ENCODE assay signal across 26 cellular contexts in genomic region chr1:236035681-236036101, GRCh38. TPM values are rescaled to one million over a fixed set of nuclear protein-coding genes. Genes with fewer than 3 reads are reported as not detected.
A peak's percentile ranks its signal among the peaks of the same experiment; 100 is the strongest.
DNase-seq lines count a peak whose midpoint lies in the region; ATAC-seq and TF ChIP-seq lines count a peak whose summit lies in the region.
"Had no signal": no experiment of that assay in that cellular context is flagged by ENCODE, and none has a peak within 500 bp of the region (broad histone marks: within the 10 kb centered on the region; RNA-seq: fewer than 3 reads in every experiment).

No MANE protein-coding gene starts in this region.

- no peak for TF ChIP-seq CTCF in AG10803 (conservative IDR thresholded peaks at IDR 0.05; ENCODE audit: low read length)
- TF ChIP-seq CTCF in sigmoid colon (IDR thresholded peaks at IDR 0.05), result no peak

- peaks cover 26% of the 10 kb centered on the region for H3K27me3 Mint-ChIP-seq in activated T-helper 1 cell treated with anti-CD3 and anti-CD28 coated beads, Interleukin-12 subunit alpha, Interleukin-12 subunit beta, Interleukin-2, Interleukin-4 antibody, amounts not matched to agents 30 ng/mL and 10 ng/mL and 1 ng/mL, durations not matched to agents 14 hours and 24 hours and 36 hours (ENCODE audit: insufficient read depth)
- H3K27me3 Mint-ChIP-seq in activated T-cell treated with anti-CD3 and anti-CD28 coated beads, Interleukin-2, amount 50 U/mL, for 4 hours (ENCODE audit: low read depth), result no peaks in the 10 kb centered on the region

- 81 to 89% methylated on average over 8 of the region's 8 CpGs for WGBS in sigmoid colon, 2 donors

- no peaks in the 10 kb centered on the region for H3K4me1 Mint-ChIP-seq in activated T-helper 1 cell treated with anti-CD3 and anti-CD28 coated beads, Interleukin-12 subunit alpha, Interleukin-12 subunit beta, Interleukin-2, Interleukin-4 antibody, amounts not matched to agents 30 ng/mL and 10 ng/mL and 1 ng/mL, durations not matched to agents 14 hours and 24 hours and 36 hours (ENCODE audit: low read depth)
- H3K4me1 Mint-ChIP-seq in activated T-cell treated with anti-CD3 and anti-CD28 coated beads, Interleukin-2, amount 50 U/mL, for 4 hours (ENCODE audit: low read depth), result no peaks in the 10 kb centered on the region
- H3K4me1 Mint-ChIP-seq: activated CD4-positive, alpha-beta T cell treated with anti-CD3 and anti-CD28 coated beads for 36 hours had no signal

- H3K4me3 ChIP-seq in AG10803 (ENCODE audit: low read length), result no peak overlapping the region
- no peak overlapping the region for H3K4me3 ChIP-seq in sigmoid colon
- H3K4me3 ChIP-seq: A549, dorsolateral prefrontal cortex, GM12878, prostate gland, stomach had no signal

- H3K9me3 Mint-ChIP-seq in activated T-helper 1 cell treated with anti-CD3 and anti-CD28 coated beads, Interleukin-12 subunit alpha, Interleukin-12 subunit beta, Interleukin-2, Interleukin-4 antibody, amounts not matched to agents 30 ng/mL and 10 ng/mL and 1 ng/mL, durations not matched to agents 14 hours and 24 hours and 36 hours, result no peaks in the 10 kb centered on the region
- no peaks in the 10 kb centered on the region for H3K9me3 Mint-ChIP-seq in activated T-cell treated with anti-CD3 and anti-CD28 coated beads, Interleukin-2, amount 50 U/mL, for 4 hours
- H3K9me3 Mint-ChIP-seq: neural crest cell had no signal

- peak; percentile 42 to 54 for ATAC-seq in left cardiac atrium
- no peak for ATAC-seq in activated T-cell treated with anti-CD3 and anti-CD28 coated beads, Interleukin-2, amount 50 U/mL, for 4 hours
- no peak for ATAC-seq in GM19452 (IDR thresholded peaks at IDR 0.05; ENCODE audit: unreplicated experiment)
- no peak for ATAC-seq in HG02571 (IDR thresholded peaks at IDR 0.05; ENCODE audit: unreplicated experiment)
- ATAC-seq: A549; activated CD4-positive, alpha-beta T cell treated with anti-CD3 and anti-CD28 coated beads for 36 hours; GM12878; left lobe of liver had no signal

- no peaks in the 10 kb centered on the region for H3K9me3 ChIP-seq in sigmoid colon
- H3K9me3 ChIP-seq: A549, prostate gland, stomach had no signal

- peaks cover 0 to 35% (median 25%) of the 10 kb centered on the region in 4 donors for H3K4me1 ChIP-seq in sigmoid colon
- H3K4me1 ChIP-seq: A549, prostate gland had no signal

- DNase-seq in AG10803 (ENCODE audit: low read depth) (peak; percentile 46), dedifferentiated amniotic fluid mesenchymal stem cell (ENCODE audit: extremely low spot score) (peak; percentile 71), left cardiac atrium (no peak), sigmoid colon (peak; percentile 91)
- no peak for DNase-seq in activated T-helper 1 cell treated with anti-CD3 and anti-CD28 coated beads, Interleukin-12 subunit alpha, Interleukin-12 subunit beta, Interleukin-2, Interleukin-4 antibody, amounts not matched to agents 30 ng/mL and 10 ng/mL and 1 ng/mL, durations not matched to agents 14 hours and 24 hours and 36 hours (ENCODE audit: low spot score)
- DNase-seq in activated T-cell treated with anti-CD3 and anti-CD28 coated beads, Interleukin-2, amount 50 U/mL, for 4 hours, result no peak
- DNase-seq: activated CD4-positive, alpha-beta T cell treated with anti-CD3 and anti-CD28 coated beads for 36 hours; dorsolateral prefrontal cortex; GF-D8; glutamatergic neuron; KG1; NCI-H1694 treated with DMSO at 0.1 percent for 48 hours; NCI-H748 treated with DMSO at 0.1 percent for 48 hours; OCI-M1; SHP77 treated with DMSO at 0.1 percent for 48 hours; stimulated activated CD4-positive, alpha-beta T cell treated with anti-CD3 and anti-CD28 coated beads, Interleukin-4, amount 100 ng/mL, for 4 hours; stomach; T-helper 1 cell had no signal

- TF ChIP-seq EP300 in sigmoid colon (IDR thresholded peaks at IDR 0.05), result no peak

- H3K27ac ChIP-seq in sigmoid colon, result peak overlapping the region in 3 of 4 donors; percentile 24 to 56 (median 45)
- H3K27ac ChIP-seq: A549, epithelial cell of prostate, prostate gland had no signal

- no peaks in the 10 kb centered on the region for H3K27me3 ChIP-seq in sigmoid colon
- H3K27me3 ChIP-seq: stomach had no signal

- no peak for TF ChIP-seq POLR2A in sigmoid colon (IDR thresholded peaks at IDR 0.05)

- intact Hi-C loops in left cardiac atrium (cut with DNase I), result no loop called here
- intact Hi-C loops in sigmoid colon (cut with DNase I), result no loop called here
- intact Hi-C loops in activated T-helper 1 cell treated with anti-CD3 and anti-CD28 coated beads, Interleukin-12 subunit alpha, Interleukin-12 subunit beta, Interleukin-2, Interleukin-4 antibody, amounts not matched to agents 30 ng/mL and 10 ng/mL and 1 ng/mL, durations not matched to agents 14 hours and 24 hours and 36 hours (cut with micrococcal nuclease), result no loop called here

- H3K4me3 Mint-ChIP-seq in activated T-helper 1 cell treated with anti-CD3 and anti-CD28 coated beads, Interleukin-12 subunit alpha, Interleukin-12 subunit beta, Interleukin-2, Interleukin-4 antibody, amounts not matched to agents 30 ng/mL and 10 ng/mL and 1 ng/mL, durations not matched to agents 14 hours and 24 hours and 36 hours, result no peak overlapping the region
- no peak overlapping the region for H3K4me3 Mint-ChIP-seq in activated T-cell treated with anti-CD3 and anti-CD28 coated beads, Interleukin-2, amount 50 U/mL, for 4 hours
- H3K4me3 Mint-ChIP-seq: activated CD4-positive, alpha-beta T cell treated with anti-CD3 and anti-CD28 coated beads for 36 hours; neural crest cell had no signal

- H3K36me3 Mint-ChIP-seq in activated T-helper 1 cell treated with anti-CD3 and anti-CD28 coated beads, Interleukin-12 subunit alpha, Interleukin-12 subunit beta, Interleukin-2, Interleukin-4 antibody, amounts not matched to agents 30 ng/mL and 10 ng/mL and 1 ng/mL, durations not matched to agents 14 hours and 24 hours and 36 hours (ENCODE audit: low read depth), result no peaks in the 10 kb centered on the region
- H3K36me3 Mint-ChIP-seq in activated T-cell treated with anti-CD3 and anti-CD28 coated beads, Interleukin-2, amount 50 U/mL, for 4 hours (ENCODE audit: insufficient read depth), result no peaks in the 10 kb centered on the region

- no peak overlapping the region for H3K27ac Mint-ChIP-seq in activated T-helper 1 cell treated with anti-CD3 and anti-CD28 coated beads, Interleukin-12 subunit alpha, Interleukin-12 subunit beta, Interleukin-2, Interleukin-4 antibody, amounts not matched to agents 30 ng/mL and 10 ng/mL and 1 ng/mL, durations not matched to agents 14 hours and 24 hours and 36 hours
- H3K27ac Mint-ChIP-seq: activated CD4-positive, alpha-beta T cell treated with anti-CD3 and anti-CD28 coated beads for 36 hours had no signal

- peaks cover 18 to 81% (median 35%) of the 10 kb centered on the region in 4 donors for H3K36me3 ChIP-seq in sigmoid colon
- H3K36me3 ChIP-seq: prostate gland had no signal

RNA-seq across cellular contexts. Expression of gene NID1, which starts 29.2 kb away (rescaled TPM):
- total RNA-seq in left cardiac atrium, result 10 to 100 TPM; 70.6 to 86.8 TPM
- total RNA-seq in sigmoid colon, result 100 to 1,000 TPM; 136 to 242 (median 145) TPM
- polyA plus RNA-seq in sigmoid colon, result 10 to 100 TPM in 1 of 3 donors, 1 to 10 TPM in 2; 3.9 to 29.9 (median 6.6) TPM
- total RNA-seq in activated T-helper 1 cell treated with anti-CD3 and anti-CD28 coated beads, Interleukin-12 subunit alpha, Interleukin-12 subunit beta, Interleukin-2, Interleukin-4 antibody, amounts not matched to agents 30 ng/mL and 10 ng/mL and 1 ng/mL, durations not matched to agents 14 hours and 24 hours and 36 hours, result 0.44 and 0.65 TPM in 2 replicates
- under 1 TPM; 0.16 to 0.32 (median 0.25) TPM for total RNA-seq in activated T-cell treated with anti-CD3 and anti-CD28 coated beads, Interleukin-2, amount 50 U/mL, for 4 hours

Comparison
In these comparisons a context has a peak if more than half of its experiments do, and no peak if none do; other contexts are left out.
1. DNase-seq: peak in AG10803 (single experiment), dedifferentiated amniotic fluid mesenchymal stem cell (single experiment) and sigmoid colon (single experiment); none in left cardiac atrium (single experiment), activated T-helper 1 cell treated with anti-CD3 and anti-CD28 coated beads, Interleukin-12 subunit alpha, Interleukin-12 subunit beta, Interleukin-2, Interleukin-4 antibody, amounts not matched to agents 30 ng/mL and 10 ng/mL and 1 ng/mL, durations not matched to agents 14 hours and 24 hours and 36 hours (single experiment) and activated T-cell treated with anti-CD3 and anti-CD28 coated beads, Interleukin-2, amount 50 U/mL, for 4 hours (single experiment).
2. ATAC-seq: peak in left cardiac atrium (2 of 2); none in activated T-cell treated with anti-CD3 and anti-CD28 coated beads, Interleukin-2, amount 50 U/mL, for 4 hours (0 of 2), GM19452 (single experiment) and HG02571 (single experiment).
3. RNA of gene NID1, which starts 29.2 kb away (total RNA-seq): 136 to 242 TPM in sigmoid colon and 70.6 to 86.8 TPM in left cardiac atrium; 0.44 to 0.65 TPM in activated T-helper 1 cell treated with anti-CD3 and anti-CD28 coated beads, Interleukin-12 subunit alpha, Interleukin-12 subunit beta, Interleukin-2, Interleukin-4 antibody, amounts not matched to agents 30 ng/mL and 10 ng/mL and 1 ng/mL, durations not matched to agents 14 hours and 24 hours and 36 hours and 0.16 to 0.32 TPM in activated T-cell treated with anti-CD3 and anti-CD28 coated beads, Interleukin-2, amount 50 U/mL, for 4 hours; every median in the first group is over 10 times any median in the second.